18 cellular contexts compared by ENCODE assay signal in the genomic region with DNA sequence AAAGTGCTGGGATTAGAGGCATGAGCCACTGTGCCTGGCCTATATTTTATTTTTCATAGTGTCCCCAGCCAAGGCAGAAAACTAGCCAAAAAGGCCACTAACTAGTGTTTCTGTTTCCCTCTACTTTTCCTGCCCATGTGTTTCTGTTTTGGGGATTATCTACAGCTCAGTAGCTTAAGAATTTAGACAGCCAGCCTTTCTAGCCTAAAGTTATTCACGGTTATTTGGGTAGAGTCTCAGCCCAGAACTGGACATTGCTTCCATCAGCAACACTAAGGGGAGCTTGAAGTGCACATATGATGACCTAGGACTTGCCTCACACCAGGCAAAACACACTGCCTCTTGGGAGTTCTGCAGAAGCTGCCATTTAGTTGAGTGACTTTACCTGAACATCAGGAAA. TPM values are rescaled to one million over a fixed set of nuclear protein-coding genes. Genes with fewer than 3 reads are reported as not detected.
DNase-seq lines count a peak whose midpoint lies in the region; ATAC-seq, FAIRE-seq and TF ChIP-seq lines count a peak whose summit lies in the region.
"Had no signal": no experiment of that assay in that cellular context is flagged by ENCODE, and none has a peak within 500 bp of the region (broad histone marks: within the 10 kb centered on the region; RNA-seq: fewer than 3 reads in every experiment).

No MANE protein-coding gene starts in this region.

- 55% methylated on average over 1 of the region's 1 CpG for WGBS in SK-N-SH (ENCODE audit: low lambda C conversion rate)

- H3K27me3 Mint-ChIP-seq in osteocyte (ENCODE audit: unreplicated experiment): no peaks in the 10 kb centered on the region

- ATAC-seq in omental fat pad (ENCODE audit: low FRiP score): no peak
- ATAC-seq: GM23338, K562 had no signal

- FAIRE-seq in HTR-8/SVneo (lab: Jason Lieb, UNC): peak; percentile 69
- FAIRE-seq: GM19239, K562 had no signal

- peak; percentile 43 for DNase-seq in AG20443 (ENCODE audit: low spot score)
- no peak for DNase-seq in HTR-8/SVneo (ENCODE audit: insufficient read length, low spot score)
- peak; percentile 73 for DNase-seq in fibroblast of gingiva (ENCODE audit: low read depth)
- peak; percentile 48 to 84 for DNase-seq in foreskin fibroblast
- DNase-seq in SK-N-SH: no peak
- no peak for DNase-seq in osteocyte (ENCODE audit: extremely low spot score, unreplicated experiment)
- no peak for DNase-seq in GM20000 (ENCODE audit: low spot score)
- no peak for DNase-seq in omental fat pad (ENCODE audit: low spot score)
- DNase-seq: ACHN; Caco-2; CD8-positive, alpha-beta memory T cell; H7 had no signal

- H3K27ac ChIP-seq in SK-N-SH (ENCODE audit: low read depth in 2 of 2, low read length in 1 of 2): no peak overlapping the region
- H3K27ac ChIP-seq: HL-60 had no signal

- CTCF ChIA-PET in SK-N-SH (lab: Yijun Ruan, JAX): interaction anchor here (0.9 to 20.8 kb wide), 5 partner anchors 8 to 231 kb away, joined by 3 to 537 read pairs (median 6); no protein-coding TSS in a partner anchor

- H3K4me3 ChIP-seq in foreskin fibroblast (ENCODE audit: low read depth in 1 of 2, low read length in 2 of 2) (no peak overlapping the region), SK-N-SH (ENCODE audit: low read depth in 2 of 2, low read length in 1 of 2) (no peak overlapping the region)
- H3K4me3 ChIP-seq: GM23338, K562 had no signal

- TF ChIP-seq EP300 in SK-N-SH (IDR thresholded peaks at IDR 0.05; ENCODE audit: borderline replicate concordance in 1 of 2, low read depth in 1 of 2, low read length in 1 of 2): no peak

- H3K79me2 ChIP-seq in SK-N-SH (ENCODE audit: insufficient read depth): no peaks in the 10 kb centered on the region

- peaks cover 23% of the 10 kb centered on the region for H3K4me1 Mint-ChIP-seq in osteocyte (ENCODE audit: unreplicated experiment)
- H3K4me1 Mint-ChIP-seq: GM23338 had no signal

- POLR2A ChIA-PET in SK-N-SH (lab: Yijun Ruan, JAX): interaction anchor here (1.4 kb wide), 1 partner anchor 48 kb away, joined by 4 read pairs; no protein-coding TSS in a partner anchor

- TF ChIP-seq CTCF in foreskin fibroblast (IDR thresholded peaks at IDR 0.05; ENCODE audit: low read depth, low read length) (no peak), SK-N-SH (IDR thresholded peaks at IDR 0.05) (no peak), osteocyte (IDR thresholded peaks at IDR 0.05) (no peak), GM20000 (IDR thresholded peaks at IDR 0.05; ENCODE audit: extremely low read depth, missing control alignments) (no peak), omental fat pad (IDR thresholded peaks at IDR 0.05) (no peak)

- H3K9me2 ChIP-seq in SK-N-SH: no peaks in the 10 kb centered on the region

- H3K4me1 ChIP-seq in SK-N-SH (ENCODE audit: control insufficient read depth in 1 of 2, insufficient read depth in 2 of 2, low read depth in 1 of 2, low read length in 1 of 2): peaks cover 0 to 19% of the 10 kb centered on the region in 2 experiments; a peak in 2 of 4 replicates

- H3K9ac ChIP-seq in SK-N-SH: no peak overlapping the region

- no peak overlapping the region for H3K27ac Mint-ChIP-seq in osteocyte (ENCODE audit: unreplicated experiment)
- H3K27ac Mint-ChIP-seq: GM23338 had no signal

- no peak overlapping the region for H3K4me3 Mint-ChIP-seq in osteocyte (ENCODE audit: unreplicated experiment)
- H3K4me3 Mint-ChIP-seq: CD8-positive, alpha-beta memory T cell; GM23338 had no signal

- no peaks in the 10 kb centered on the region for H3K27me3 ChIP-seq in SK-N-SH (ENCODE audit: insufficient read depth)

- peaks cover 2% of the 10 kb centered on the region for H3K36me3 Mint-ChIP-seq in osteocyte (ENCODE audit: unreplicated experiment)

- H3F3A ChIP-seq in SK-N-SH (replicated peaks; ENCODE audit: insufficient read depth): peaks cover 3% of the 10 kb centered on the region

- no peaks in the 10 kb centered on the region for H3K9me3 Mint-ChIP-seq in osteocyte (ENCODE audit: unreplicated experiment)
- H3K9me3 Mint-ChIP-seq: CD8-positive, alpha-beta memory T cell; GM23338 had no signal

- H3K9me3 ChIP-seq in SK-N-SH: no peaks in the 10 kb centered on the region
- H3K9me3 ChIP-seq: Caco-2 had no signal

- H3K4me2 ChIP-seq in SK-N-SH: no peak overlapping the region
- H3K4me2 ChIP-seq: GM23338 had no signal

- H4K20me1 ChIP-seq in SK-N-SH (ENCODE audit: insufficient read depth): no peaks in the 10 kb centered on the region

- TF ChIP-seq RAD21 in SK-N-SH (IDR thresholded peaks at IDR 0.05; ENCODE audit: low read length): no peak

- H3K36me3 ChIP-seq in SK-N-SH (replicated peaks in 1 of 2; ENCODE audit: control insufficient read depth in 1 of 2, insufficient read depth in 2 of 2, low read length in 1 of 2): no peaks in the 10 kb centered on the region

- H2AFZ ChIP-seq in SK-N-SH (ENCODE audit: low read depth): no peak overlapping the region
- H2AFZ ChIP-seq: GM23338 had no signal

TF ChIP-seq in SK-N-SH, 30 proteins besides CTCF, POLR2A, EP300 and RAD21:
- no peak for TF ChIP-seq SIN3A (IDR thresholded peaks at IDR 0.05; ENCODE audit: borderline replicate concordance, low read depth, low read length)
- TF ChIP-seq POLR2AphosphoS5 (IDR thresholded peaks at IDR 0.05; ENCODE audit: low read depth, low read length): no peak
- TF ChIP-seq MXI1 (IDR thresholded peaks at IDR 0.05; ENCODE audit: low read depth, low read length): no peak
- no peak for TF ChIP-seq IRF3 (IDR thresholded peaks at IDR 0.05; ENCODE audit: low read depth, low read length)
- TF ChIP-seq FOSL2 (IDR thresholded peaks at IDR 0.05; ENCODE audit: borderline replicate concordance, low read depth): no peak
- no peak for TF ChIP-seq TCF12 (IDR thresholded peaks at IDR 0.05)
TF ChIP-seq in SK-N-SH: peak in this region for 0.

RNA-seq across cellular contexts. Expression of gene PROX2, which starts 17.9 kb away (rescaled TPM):
- not detected in 2 replicates for polyA plus RNA-seq in SK-N-SH (2012; rRNA removed)
- polyA plus RNA-seq in SK-N-SH (2012; cell fraction: cytosol; rRNA removed): not detected in 2 replicates
- 0.02 TPM in 1 of 2 replicates, not detected in the other for polyA plus RNA-seq in SK-N-SH (2012; cell fraction: nucleus; rRNA removed)
- not detected in 2 replicates for total RNA-seq in osteocyte
- total RNA-seq in omental fat pad: not detected
- total RNA-seq: A172, Caco-2, GM23338, H7, K562 had no signal
- polyA plus RNA-seq: BJ; CD8-positive, alpha-beta memory T cell; K562 had no signal

RNA-seq across cellular contexts. Expression of gene DLST, which starts 23.7 kb away (rescaled TPM):
- polyA plus RNA-seq in SK-N-SH (2012; rRNA removed): 92.3 and 117 TPM in 2 replicates
- polyA plus RNA-seq in SK-N-SH (2012; cell fraction: cytosol; rRNA removed): 70.2 and 89.3 TPM in 2 replicates
- 139 and 143 TPM in 2 replicates for polyA plus RNA-seq in SK-N-SH (2012; cell fraction: nucleus; rRNA removed)
- total RNA-seq in osteocyte: 101 and 107 TPM in 2 replicates
- total RNA-seq in omental fat pad: 100 to 1,000 TPM; 102 to 144 (median 114) TPM

Comparison
In these comparisons a context has a peak if more than half of its experiments do, and no peak if none do; other contexts are left out.
1. DNase-seq: peak in AG20443 (single experiment), fibroblast of gingiva (single experiment) and foreskin fibroblast (2 of 2); none in HTR-8/SVneo (single experiment), SK-N-SH (single experiment), osteocyte (single experiment), GM20000 (single experiment) and omental fat pad (single experiment).